ENCODE assay signal across 1 cellular context in the genomic region with DNA sequence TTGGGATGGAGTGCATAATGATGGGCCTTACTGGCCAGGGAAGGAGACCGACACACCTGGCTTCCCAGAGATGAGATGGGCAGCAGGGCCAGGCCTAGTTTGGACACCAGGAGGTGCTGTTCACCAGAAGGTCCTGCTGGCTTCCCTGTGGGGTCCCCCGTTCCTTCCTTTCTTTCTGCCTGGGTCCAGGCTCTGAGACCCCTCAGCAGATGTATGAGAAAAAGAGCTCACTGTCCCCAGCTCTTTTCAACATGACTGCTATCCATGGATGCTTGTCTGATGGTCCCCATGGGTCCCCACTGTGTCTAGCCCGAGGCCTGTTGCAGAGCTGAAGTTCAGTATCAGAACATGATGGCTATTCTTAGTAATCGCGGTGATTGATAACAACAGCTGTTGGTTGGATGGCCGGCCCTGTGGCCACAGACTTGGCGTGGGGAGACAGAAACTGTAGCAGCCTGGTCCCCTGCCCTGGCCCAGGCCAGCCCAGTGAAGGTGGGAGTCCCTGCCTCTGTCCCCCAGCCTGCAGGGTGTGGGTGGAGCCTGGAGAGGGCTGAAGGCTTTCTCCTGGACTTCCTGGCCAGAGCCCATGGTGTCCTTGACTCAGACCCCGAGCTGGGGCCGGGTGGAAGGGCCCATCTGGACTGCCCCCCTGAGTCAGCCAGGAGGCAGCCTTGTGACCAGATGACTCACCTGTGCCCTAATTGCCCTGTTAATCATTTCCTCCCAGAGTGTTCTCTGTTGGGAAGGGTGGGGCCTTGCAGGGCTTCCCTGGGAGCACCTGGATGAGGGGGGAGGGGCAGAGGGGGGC.
A peak's percentile ranks its signal among the peaks of the same experiment; 100 is the strongest.
TF ChIP-seq lines count a peak whose summit lies in the region.

No MANE protein-coding gene starts in this region.

TF ChIP-seq in HepG2, 621 proteins besides CTCF, POLR2A, EP300 and RAD21 (continued from another document):
- TF ChIP-seq ZNF562 (CRISPR knock-in tag; IDR thresholded peaks at IDR 0.05; ENCODE audit: borderline replicate concordance) (no peak), FOSL2 (CRISPR knock-in tag; IDR thresholded peaks at IDR 0.05) (peak; percentile 98), YEATS4 (CRISPR knock-in tag; IDR thresholded peaks at IDR 0.05; ENCODE audit: borderline replicate concordance) (peak; percentile 55), ZNF329 (CRISPR knock-in tag; IDR thresholded peaks at IDR 0.05; ENCODE audit: low read depth) (no peak), TMF1 (CRISPR knock-in tag; IDR thresholded peaks at IDR 0.05; ENCODE audit: low read depth) (no peak), ZSCAN29 (CRISPR knock-in tag; conservative IDR thresholded peaks at IDR 0.05) (peak; percentile 40; the same call in 1 of the 2 replicates), SMARCE1 (IDR thresholded peaks at IDR 0.05; ENCODE audit: borderline replicate concordance) (no peak), KMT2A (CRISPR knock-in tag; IDR thresholded peaks at IDR 0.05) (no peak), SUZ12 (IDR thresholded peaks at IDR 0.05; ENCODE audit: low read depth, low read length) (0 out of 2 replicates have a peak, but pooled peaks have one; percentile 2), ZNF142 (CRISPR knock-in tag; IDR thresholded peaks at IDR 0.05) (peak; percentile 22; the same call in 1 of the 2 replicates), ZSCAN21 (CRISPR knock-in tag; IDR thresholded peaks at IDR 0.05; ENCODE audit: borderline replicate concordance) (no peak), STAG1 (CRISPR knock-in tag; IDR thresholded peaks at IDR 0.05) (peak; percentile 94), POLR2G (IDR thresholded peaks at IDR 0.05; ENCODE audit: low read depth, low read length) (peak; percentile 55), REST (IDR thresholded peaks at IDR 0.05; ENCODE audit: borderline replicate concordance in 1 of 2, low read depth in 1 of 2, low read length in 2 of 2) (no peak)
- TF ChIP-seq, protein P1, sequence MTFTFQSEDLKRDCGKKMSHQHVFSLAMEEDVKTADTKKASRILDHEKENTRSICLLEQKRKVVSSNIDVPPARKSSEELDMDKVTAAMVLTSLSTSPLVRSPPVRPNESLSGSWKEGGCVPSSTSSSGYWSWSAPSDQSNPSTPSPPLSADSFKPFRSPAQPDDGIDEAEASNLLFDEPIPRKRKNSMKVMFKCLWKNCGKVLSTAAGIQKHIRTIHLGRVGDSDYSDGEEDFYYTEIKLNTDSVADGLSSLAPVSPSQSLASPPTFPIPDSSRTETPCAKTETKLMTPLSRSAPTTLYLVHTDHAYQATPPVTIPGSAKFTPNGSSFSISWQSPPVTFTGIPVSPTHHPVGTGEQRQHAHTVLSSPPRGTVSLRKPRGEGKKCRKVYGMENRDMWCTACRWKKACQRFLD (CRISPR knock-in tag; IDR thresholded peaks at IDR 0.05; ENCODE audit: borderline replicate concordance), result no peak; the same call in 1 of the 2 replicates
TF ChIP-seq in HepG2: peak in this region for 219.
